11 cellular contexts compared by ENCODE assay signal in the genomic region with DNA sequence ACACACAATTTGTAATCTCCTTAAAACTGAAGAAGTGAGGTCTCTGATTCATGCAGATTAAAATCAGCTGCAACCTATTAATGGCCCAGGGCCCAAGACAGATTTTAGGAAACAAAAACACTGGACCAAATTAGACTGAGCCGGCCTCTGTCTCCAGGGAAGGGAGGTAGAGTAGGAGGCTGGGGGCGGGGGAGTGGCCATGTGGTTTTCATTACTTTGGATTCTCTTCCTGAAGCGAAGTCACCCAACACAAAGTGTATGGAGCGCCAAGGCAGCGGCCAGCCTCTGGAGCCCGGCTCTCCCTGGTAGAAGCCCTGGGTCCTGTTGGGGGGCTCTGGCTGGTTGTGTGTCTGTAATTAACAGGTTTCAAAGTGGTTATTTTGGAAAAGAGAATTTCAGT.
DNase-seq lines count a peak whose midpoint lies in the region; TF ChIP-seq lines count a peak whose summit lies in the region.
"Had no signal": no experiment of that assay in that cellular context is flagged by ENCODE, and none has a peak within 500 bp of the region (broad histone marks: within the 10 kb centered on the region; RNA-seq: fewer than 3 reads in every experiment).

No MANE protein-coding gene starts in this region.

- peak; percentile 7; the same call in 1 of the 2 replicates for TF ChIP-seq RAD21 in SK-N-SH (IDR thresholded peaks at IDR 0.05; ENCODE audit: low read length)

- no peak overlapping the region for H3K4me3 ChIP-seq in SK-N-SH (ENCODE audit: low read depth in 2 of 2, low read length in 1 of 2)
- H3K4me3 ChIP-seq in fibroblast of villous mesenchyme (ENCODE audit: low read depth, low read length), result no peak overlapping the region
- no peak overlapping the region for H3K4me3 ChIP-seq in rectal smooth muscle tissue (ENCODE audit: low read length)

- TF ChIP-seq CTCF in SK-N-SH (IDR thresholded peaks at IDR 0.05) (no peak), fibroblast of villous mesenchyme (IDR thresholded peaks at IDR 0.05; ENCODE audit: insufficient read depth, low read depth, low read length) (no peak)

- H3F3A ChIP-seq in SK-N-SH (replicated peaks; ENCODE audit: insufficient read depth), result peaks cover 21% of the 10 kb centered on the region

- no peaks in the 10 kb centered on the region for H3K9me3 ChIP-seq in SK-N-SH

- CTCF ChIA-PET in SK-N-SH (lab: Yijun Ruan, JAX), result interaction anchor here (0.7 to 2.0 kb wide), 3 partner anchors 13 to 317 kb away, joined by 3 to 7 read pairs (median 5); no protein-coding TSS in a partner anchor

- no peaks in the 10 kb centered on the region for H3K27me3 ChIP-seq in SK-N-SH (ENCODE audit: insufficient read depth)
- no peaks in the 10 kb centered on the region for H3K27me3 ChIP-seq in rectal smooth muscle tissue (ENCODE audit: control insufficient read depth, insufficient read depth, low read length)

- no peaks in the 10 kb centered on the region for H4K20me1 ChIP-seq in SK-N-SH (ENCODE audit: insufficient read depth)

- DNase-seq in AG08395 (ENCODE audit: low spot score), result peak; percentile 86
- DNase-seq in SK-N-SH, result peak; percentile 81
- peak; percentile 91 for DNase-seq in fibroblast of villous mesenchyme (ENCODE audit: low read depth)
- no peak for DNase-seq in NCI-H69 (lab: John Stamatoyannopoulos, UW)
- no peak for DNase-seq in cerebellar cortex (ENCODE audit: low spot score)
- no peak for DNase-seq in kidney tubule cell (ENCODE audit: low spot score)
- no peak for DNase-seq in NOMO-1 (lab: John Stamatoyannopoulos, UW; ENCODE audit: unreplicated experiment in 2 of 2)
- DNase-seq: hypothalamus, NCI-H748 treated with DMSO at 0.1 percent for 48 hours, posterior cingulate gyrus had no signal

- H3K36me3 ChIP-seq in SK-N-SH (replicated peaks in 1 of 2; ENCODE audit: control insufficient read depth in 1 of 2, insufficient read depth in 2 of 2, low read length in 1 of 2), result no peaks in the 10 kb centered on the region
- H3K36me3 ChIP-seq in rectal smooth muscle tissue (ENCODE audit: control insufficient read depth, insufficient read depth, low read length), result no peaks in the 10 kb centered on the region

- H3K27ac ChIP-seq in SK-N-SH (ENCODE audit: low read depth in 2 of 2, low read length in 1 of 2) (peak overlapping the region; percentile 91 to 93), rectal smooth muscle tissue (ENCODE audit: low read depth, low read length) (peak overlapping the region; percentile 78)

- H3K9ac ChIP-seq in SK-N-SH (peak overlapping the region; percentile 16; the same call in 1 of the 2 replicates), rectal smooth muscle tissue (ENCODE audit: low read length) (no peak overlapping the region)

- H3K4me2 ChIP-seq in SK-N-SH, result peak overlapping the region; percentile 17; the same call in 1 of the 2 replicates

- H3K79me2 ChIP-seq in SK-N-SH (ENCODE audit: insufficient read depth), result no peaks in the 10 kb centered on the region

- peak; percentile 90 to 95 for TF ChIP-seq EP300 in SK-N-SH (IDR thresholded peaks at IDR 0.05; ENCODE audit: borderline replicate concordance in 1 of 2, low read depth in 1 of 2, low read length in 1 of 2)

- POLR2A ChIA-PET in SK-N-SH (lab: Yijun Ruan, JAX), result no interaction called here

- WGBS in SK-N-SH (ENCODE audit: low lambda C conversion rate), result 13% methylated on average over 5 of the region's 6 CpGs

- H3K9me2 ChIP-seq in SK-N-SH, result no peaks in the 10 kb centered on the region

- peak overlapping the region; percentile 49 for H2AFZ ChIP-seq in SK-N-SH (ENCODE audit: low read depth)

- H3K4me1 ChIP-seq in SK-N-SH (ENCODE audit: control insufficient read depth in 1 of 2, insufficient read depth in 2 of 2, low read depth in 1 of 2, low read length in 1 of 2) (peaks cover 45 to 46% of the 10 kb centered on the region in 2 experiments), rectal smooth muscle tissue (ENCODE audit: control insufficient read depth, insufficient read depth, low read length) (peaks cover 51% of the 10 kb centered on the region)

TF ChIP-seq in SK-N-SH, 30 proteins besides CTCF, POLR2A, EP300 and RAD21 (continues in another document):
- peak; percentile 74 for TF ChIP-seq POLR2AphosphoS5 (IDR thresholded peaks at IDR 0.05; ENCODE audit: low read depth, low read length)
- peak; percentile 74; the same call in 1 of the 2 replicates for TF ChIP-seq RFX5 (IDR thresholded peaks at IDR 0.05; ENCODE audit: low read length)
- peak; percentile 61; the same call in 1 of the 2 replicates for TF ChIP-seq FOSL2 (IDR thresholded peaks at IDR 0.05; ENCODE audit: borderline replicate concordance, low read depth)
- peak; percentile 90 for TF ChIP-seq TEAD4 (IDR thresholded peaks at IDR 0.05; ENCODE audit: borderline replicate concordance, insufficient read depth)
- peak; percentile 74 for TF ChIP-seq FOXM1 (IDR thresholded peaks at IDR 0.05; ENCODE audit: low read depth)
- peak; percentile 92 for TF ChIP-seq MAX (IDR thresholded peaks at IDR 0.05; ENCODE audit: low read depth)
- peak; percentile 37; the same call in 1 of the 2 replicates for TF ChIP-seq GATA2 (CRISPR knock-in tag; IDR thresholded peaks at IDR 0.05)
- no peak; the same call in 1 of the 2 replicates for TF ChIP-seq SMC3 (IDR thresholded peaks at IDR 0.05; ENCODE audit: low read depth, low read length)
- 0 out of 2 replicates have a peak, but pooled peaks have one; percentile 22 for TF ChIP-seq MXI1 (IDR thresholded peaks at IDR 0.05; ENCODE audit: low read depth, low read length)
- no peak for TF ChIP-seq REST (IDR thresholded peaks at IDR 0.05; ENCODE audit: low read depth, low read length)
- TF ChIP-seq USF2 (IDR thresholded peaks at IDR 0.05; ENCODE audit: borderline replicate concordance, low read depth, low read length), result no peak
- TF ChIP-seq, protein P1, sequence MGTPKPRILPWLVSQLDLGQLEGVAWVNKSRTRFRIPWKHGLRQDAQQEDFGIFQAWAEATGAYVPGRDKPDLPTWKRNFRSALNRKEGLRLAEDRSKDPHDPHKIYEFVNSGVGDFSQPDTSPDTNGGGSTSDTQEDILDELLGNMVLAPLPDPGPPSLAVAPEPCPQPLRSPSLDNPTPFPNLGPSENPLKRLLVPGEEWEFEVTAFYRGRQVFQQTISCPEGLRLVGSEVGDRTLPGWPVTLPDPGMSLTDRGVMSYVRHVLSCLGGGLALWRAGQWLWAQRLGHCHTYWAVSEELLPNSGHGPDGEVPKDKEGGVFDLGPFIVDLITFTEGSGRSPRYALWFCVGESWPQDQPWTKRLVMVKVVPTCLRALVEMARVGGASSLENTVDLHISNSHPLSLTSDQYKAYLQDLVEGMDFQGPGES (IDR thresholded peaks at IDR 0.05; ENCODE audit: low read depth, low read length), result no peak
- TF ChIP-seq CHD2 (IDR thresholded peaks at IDR 0.05; ENCODE audit: low read length, partially characterized antibody), result peak; percentile 15
- TF ChIP-seq, protein P2, sequence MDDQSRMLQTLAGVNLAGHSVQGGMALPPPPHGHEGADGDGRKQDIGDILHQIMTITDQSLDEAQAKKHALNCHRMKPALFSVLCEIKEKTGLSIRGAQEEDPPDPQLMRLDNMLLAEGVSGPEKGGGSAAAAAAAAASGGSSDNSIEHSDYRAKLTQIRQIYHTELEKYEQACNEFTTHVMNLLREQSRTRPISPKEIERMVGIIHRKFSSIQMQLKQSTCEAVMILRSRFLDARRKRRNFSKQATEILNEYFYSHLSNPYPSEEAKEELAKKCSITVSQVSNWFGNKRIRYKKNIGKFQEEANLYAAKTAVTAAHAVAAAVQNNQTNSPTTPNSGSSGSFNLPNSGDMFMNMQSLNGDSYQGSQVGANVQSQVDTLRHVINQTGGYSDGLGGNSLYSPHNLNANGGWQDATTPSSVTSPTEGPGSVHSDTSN (IDR thresholded peaks at IDR 0.05), result peak; percentile 78
- no peak; the same call in 1 of the 2 replicates for TF ChIP-seq YY1 (IDR thresholded peaks at IDR 0.05; ENCODE audit: low read depth)
- 0 out of 2 replicates have a peak, but pooled peaks have one; percentile 39 for TF ChIP-seq SIN3A (IDR thresholded peaks at IDR 0.05; ENCODE audit: borderline replicate concordance, low read depth, low read length)
- no peak for TF ChIP-seq EZH2phosphoT487 (IDR thresholded peaks at IDR 0.05; ENCODE audit: borderline replicate concordance, low read depth)

Comparison
In these comparisons a context has a peak if more than half of its experiments do, and no peak if none do; other contexts are left out.
1. DNase-seq: peak in AG08395 (single experiment), SK-N-SH (single experiment) and fibroblast of villous mesenchyme (single experiment); none in NCI-H69 (single experiment), cerebellar cortex (single experiment), kidney tubule cell (single experiment) and NOMO-1 (0 of 2).